ENCODE assay signal across 9 cellular contexts in the genomic region with DNA sequence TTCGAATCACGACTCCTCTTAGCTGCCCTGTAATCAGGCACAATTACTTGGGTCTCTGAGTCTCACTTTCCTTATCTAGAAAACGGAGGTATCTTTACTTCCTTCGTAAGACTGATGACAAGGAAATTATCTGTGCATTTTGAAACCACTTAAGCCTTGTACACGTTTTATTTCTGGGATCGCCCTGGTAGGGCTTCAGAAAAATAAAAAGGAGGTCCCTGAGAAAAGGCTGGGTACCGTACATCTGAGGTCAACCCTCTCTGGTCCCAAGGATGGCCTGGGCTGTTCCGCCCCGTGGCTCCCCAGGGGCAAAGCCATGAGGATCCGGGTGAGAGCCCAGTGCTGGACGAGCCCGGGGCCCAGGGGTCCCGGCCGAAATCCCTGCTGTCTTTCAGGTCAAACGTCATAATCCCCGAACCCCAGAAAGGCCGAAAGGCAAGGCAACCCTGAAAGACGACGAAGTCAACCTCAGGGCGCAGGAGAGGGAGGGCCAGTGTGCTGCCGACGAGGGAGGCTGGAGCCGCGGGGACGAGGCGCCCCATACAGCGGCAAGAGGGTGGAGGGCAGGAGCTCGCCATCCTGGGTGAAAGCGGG. TPM values are rescaled to one million over a fixed set of nuclear protein-coding genes. Genes with fewer than 3 reads are reported as not detected.
A peak's percentile ranks its signal among the peaks of the same experiment; 100 is the strongest.
DNase-seq lines count a peak whose midpoint lies in the region; ATAC-seq and TF ChIP-seq lines count a peak whose summit lies in the region.
"Had no signal": no experiment of that assay in that cellular context is flagged by ENCODE, and none has a peak within 500 bp of the region (broad histone marks: within the 10 kb centered on the region; RNA-seq: fewer than 3 reads in every experiment).

No MANE protein-coding gene starts in this region.

- H3K27me3 ChIP-seq in BLaER1 treated with 17β-estradiol and CSF1 and Interleukin-3, amounts not matched to agents 10 nM and 100 nM, result no peaks in the 10 kb centered on the region
- H3K27me3 ChIP-seq in GM23338 (ENCODE audit: insufficient read depth) (no peaks in the 10 kb centered on the region), skeletal muscle satellite cell (ENCODE audit: control insufficient read depth, insufficient read depth, low read length) (no peaks in the 10 kb centered on the region)

- H3K27ac ChIP-seq in BLaER1 treated with 17β-estradiol and CSF1 and Interleukin-3, amounts not matched to agents 10 nM and 100 nM, result peak overlapping the region; percentile 94 to 99 (median 98)
- peak overlapping the region; percentile 99 for H3K27ac ChIP-seq in GM23338 (ENCODE audit: low read depth)

- H3K9me3 ChIP-seq in BLaER1 treated with 17β-estradiol and CSF1 and Interleukin-3, amounts not matched to agents 10 nM and 100 nM (replicated peaks in 1 of 11), result no peaks in the 10 kb centered on the region
- no peaks in the 10 kb centered on the region for H3K9me3 ChIP-seq in skeletal muscle satellite cell (replicated peaks; ENCODE audit: low read length)

- H3K4me3 Mint-ChIP-seq in GM23338 (peak overlapping the region; percentile 96), T-cell (peak overlapping the region; percentile 97 to 98 (median 98)), glutamatergic neuron (ENCODE audit: unreplicated experiment) (peak overlapping the region; percentile 94)

- H3F3A ChIP-seq in GM23338 (replicated peaks; ENCODE audit: low read depth), result peaks cover 19% of the 10 kb centered on the region

- H3K27me3 Mint-ChIP-seq in GM23338 (ENCODE audit: insufficient read depth, low read depth, poor library complexity) (peaks cover 20% of the 10 kb centered on the region), T-cell (peaks cover 0 to 2% of the 10 kb centered on the region in 2 donors), glutamatergic neuron (ENCODE audit: unreplicated experiment) (peaks cover 22% of the 10 kb centered on the region)

- peak overlapping the region; percentile 71 to 97 (median 90) for H3K4me3 ChIP-seq in BLaER1 treated with 17β-estradiol and CSF1 and Interleukin-3, amounts not matched to agents 10 nM and 100 nM
- H3K4me3 ChIP-seq in GM23338 (peak overlapping the region; percentile 100), skeletal muscle satellite cell (ENCODE audit: low read length) (peak overlapping the region; percentile 93)

- peak overlapping the region; percentile 96 to 99 (median 98) for H3K9ac ChIP-seq in BLaER1 treated with 17β-estradiol and CSF1 and Interleukin-3, amounts not matched to agents 10 nM and 100 nM
- peak overlapping the region; percentile 98 for H3K9ac ChIP-seq in skeletal muscle satellite cell (ENCODE audit: low read depth, low read length)

- peaks cover 43% of the 10 kb centered on the region for H3K79me2 ChIP-seq in GM23338 (replicated peaks; ENCODE audit: insufficient read depth)

- POLR2A ChIA-PET in T-cell (lab: Charles Lee), result interaction anchor here in 1 of 2 donors (0.5 to 2.1 kb wide), 5 partner anchors 10 to 62 kb away, joined by 3 to 16 read pairs (median 8); a partner anchor contains a TSS

- H3K4me1 Mint-ChIP-seq in GM23338 (peaks cover 27% of the 10 kb centered on the region), T-cell (peaks cover 54 to 64% (median 60%) of the 10 kb centered on the region in 3 donors), glutamatergic neuron (ENCODE audit: low read depth, unreplicated experiment) (peaks cover 17% of the 10 kb centered on the region)

- DNase-seq in GM23338 (ENCODE audit: low spot score) (no peak), T-cell (no peak), glutamatergic neuron (peak; percentile 48), Ammon's horn (ENCODE audit: low spot score) (no peak)
- DNase-seq in activated CD4-positive, CD25-positive, alpha-beta regulatory T cell treated with anti-CD3 and anti-CD28 coated beads, Interleukin-2, amount 50 U/mL, for 72 hours, result no peak
- DNase-seq in activated CD4-positive, alpha-beta T cell treated with anti-CD3 and anti-CD28 coated beads for 1 hour, result no peak

- H3K27ac Mint-ChIP-seq in GM23338 (peak overlapping the region; percentile 96), T-cell (peak overlapping the region; percentile 99), glutamatergic neuron (ENCODE audit: unreplicated experiment) (peak overlapping the region; percentile 89)

- peaks cover 51 to 62% (median 54%) of the 10 kb centered on the region in 10 experiments for H3K4me1 ChIP-seq in BLaER1 treated with 17β-estradiol and CSF1 and Interleukin-3, amounts not matched to agents 10 nM and 100 nM
- peaks cover 27% of the 10 kb centered on the region for H3K4me1 ChIP-seq in GM23338 (ENCODE audit: insufficient read depth)
- peaks cover 26% of the 10 kb centered on the region for H3K4me1 ChIP-seq in skeletal muscle satellite cell (ENCODE audit: control insufficient read depth, insufficient read depth, low read length)

- peaks cover 36 to 57% (median 43%) of the 10 kb centered on the region in 11 experiments for H4K20me1 ChIP-seq in BLaER1 treated with 17β-estradiol and CSF1 and Interleukin-3, amounts not matched to agents 10 nM and 100 nM
- H4K20me1 ChIP-seq in GM23338 (replicated peaks; ENCODE audit: insufficient read depth), result peaks cover 36% of the 10 kb centered on the region

- TF ChIP-seq CTCF in GM23338 (conservative IDR thresholded peaks at IDR 0.05; ENCODE audit: low read depth in 2 of 2) (no peak), glutamatergic neuron (IDR thresholded peaks at IDR 0.05; ENCODE audit: partially characterized antibody, unreplicated experiment) (no peak)

- H3K9me2 ChIP-seq in GM23338 (ENCODE audit: insufficient read depth), result no peaks in the 10 kb centered on the region

- CTCF ChIA-PET in T-cell (lab: Charles Lee), result interaction anchor here (1.0 to 2.4 kb wide), 4 partner anchors 19 to 37 kb away, joined by 3 to 15 read pairs (median 4); no protein-coding TSS in a partner anchor

- H3K36me3 ChIP-seq in BLaER1 treated with 17β-estradiol and CSF1 and Interleukin-3, amounts not matched to agents 10 nM and 100 nM, result peaks cover 29 to 36% (median 35%) of the 10 kb centered on the region in 11 experiments
- H3K36me3 ChIP-seq in GM23338 (ENCODE audit: insufficient read depth) (peaks cover 25% of the 10 kb centered on the region), skeletal muscle satellite cell (ENCODE audit: insufficient read depth, low read length) (peaks cover 33% of the 10 kb centered on the region)

- H3K4me2 ChIP-seq in BLaER1 treated with 17β-estradiol and CSF1 and Interleukin-3, amounts not matched to agents 10 nM and 100 nM, result peak overlapping the region; percentile 88 to 98 (median 95)
- H3K4me2 ChIP-seq in GM23338 (peak overlapping the region; percentile 100), skeletal muscle satellite cell (ENCODE audit: low read length) (peak overlapping the region; percentile 92)

- ATAC-seq in GM23338 (peak; percentile 17), T-cell (replicated peaks in 1 of 4) (no peak)

- H3K9me3 Mint-ChIP-seq in GM23338, result peaks cover 7% of the 10 kb centered on the region
- H3K9me3 Mint-ChIP-seq in T-cell, result no peaks in the 10 kb centered on the region
- H3K9me3 Mint-ChIP-seq in glutamatergic neuron (ENCODE audit: unreplicated experiment), result peaks cover 18% of the 10 kb centered on the region

- H3K36me3 Mint-ChIP-seq in GM23338 (ENCODE audit: low read depth) (peaks cover 39% of the 10 kb centered on the region), T-cell (peaks cover 30% of the 10 kb centered on the region), glutamatergic neuron (ENCODE audit: unreplicated experiment) (peaks cover 4% of the 10 kb centered on the region)

- H2AFZ ChIP-seq in GM23338, result peak overlapping the region; percentile 90; the same call in 1 of the 2 replicates

TF ChIP-seq in GM23338, 12 proteins besides CTCF, POLR2A, EP300 and RAD21 (continues in another document):
- TF ChIP-seq ZNF331 (CRISPR knock-in tag; IDR thresholded peaks at IDR 0.05; ENCODE audit: low read depth) (no peak), EZH2 (IDR thresholded peaks at IDR 0.05; ENCODE audit: low read depth, unreplicated experiment) (no peak)
- TF ChIP-seq, protein P1, sequence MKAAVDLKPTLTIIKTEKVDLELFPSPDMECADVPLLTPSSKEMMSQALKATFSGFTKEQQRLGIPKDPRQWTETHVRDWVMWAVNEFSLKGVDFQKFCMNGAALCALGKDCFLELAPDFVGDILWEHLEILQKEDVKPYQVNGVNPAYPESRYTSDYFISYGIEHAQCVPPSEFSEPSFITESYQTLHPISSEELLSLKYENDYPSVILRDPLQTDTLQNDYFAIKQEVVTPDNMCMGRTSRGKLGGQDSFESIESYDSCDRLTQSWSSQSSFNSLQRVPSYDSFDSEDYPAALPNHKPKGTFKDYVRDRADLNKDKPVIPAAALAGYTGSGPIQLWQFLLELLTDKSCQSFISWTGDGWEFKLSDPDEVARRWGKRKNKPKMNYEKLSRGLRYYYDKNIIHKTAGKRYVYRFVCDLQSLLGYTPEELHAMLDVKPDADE (IDR thresholded peaks at IDR 0.05), result no peak

RNA-seq across cellular contexts. Expression of a gene that starts 0.7 kb away (rescaled TPM):
- 213 and 247 TPM in 2 replicates for total RNA-seq in GM23338 (2014; rRNA removed; shearing (Covaris generic))
- 528 and 553 TPM in 2 replicates for polyA plus RNA-seq in GM23338 (2016; fragmentation: Nextera tagmentation; extraction: Ambion mirVana)
- total RNA-seq in T-cell (100 to 1,000 TPM; 410 to 963 (median 434) TPM), glutamatergic neuron (ENCODE audit: unreplicated experiment) (473 TPM)
- 34.0 and 41.9 TPM in 2 replicates for total RNA-seq in skeletal muscle satellite cell (2012; rRNA removed)

RNA-seq across cellular contexts. Expression of a gene that starts 23.3 kb away (rescaled TPM):
- 25.7 and 54.0 TPM in 2 replicates for total RNA-seq in GM23338 (2014; rRNA removed; shearing (Covaris generic))
- 53.1 and 56.7 TPM in 2 replicates for polyA plus RNA-seq in GM23338 (2016; fragmentation: Nextera tagmentation; extraction: Ambion mirVana)
- 10 to 100 TPM; 16.1 to 40.3 (median 33.4) TPM for total RNA-seq in T-cell
- 0.71 TPM for total RNA-seq in glutamatergic neuron (ENCODE audit: unreplicated experiment)
- 51.5 and 71.2 TPM in 2 replicates for total RNA-seq in skeletal muscle satellite cell (2012; rRNA removed)

RNA-seq across cellular contexts. Expression of a gene that starts 29.4 kb away (rescaled TPM):
- 1.3 and 1.4 TPM in 2 replicates for total RNA-seq in GM23338 (2014; rRNA removed; shearing (Covaris generic))
- polyA plus RNA-seq in GM23338 (2016; fragmentation: Nextera tagmentation; extraction: Ambion mirVana), result 0.91 and 1.4 TPM in 2 replicates
- 1 to 10 TPM in 4 of 5 donors, under 1 TPM in 1; 0.42 to 1.2 (median 1.1) TPM for total RNA-seq in T-cell
- total RNA-seq in glutamatergic neuron (ENCODE audit: unreplicated experiment), result 0.61 TPM
- 0.25 and 0.66 TPM in 2 replicates for total RNA-seq in skeletal muscle satellite cell (2012; rRNA removed)

RNA-seq across cellular contexts. Expression of a gene that starts 34.7 kb away (rescaled TPM):
- 1.1 and 1.3 TPM in 2 replicates for total RNA-seq in GM23338 (2014; rRNA removed; shearing (Covaris generic))
- polyA plus RNA-seq in GM23338 (2016; fragmentation: Nextera tagmentation; extraction: Ambion mirVana), result 0.54 and 0.81 TPM in 2 replicates
- under 1 TPM in 3 of 5 donors, not detected in 2; 0.03 to 0.09 (median 0.09) TPM for total RNA-seq in T-cell
- 0.10 TPM for total RNA-seq in glutamatergic neuron (ENCODE audit: unreplicated experiment)
- total RNA-seq in skeletal muscle satellite cell (2012; rRNA removed), result 1.5 and 5.9 TPM in 2 replicates
- total RNA-seq: renal cortical epithelial cell had no signal

RNA-seq across cellular contexts. Expression of a gene that starts 37.7 kb away (rescaled TPM):
- total RNA-seq in GM23338 (2014; rRNA removed; shearing (Covaris generic)), result not detected in 2 replicates
- polyA plus RNA-seq in GM23338 (2016; fragmentation: Nextera tagmentation; extraction: Ambion mirVana), result 1.8 and 3.0 TPM in 2 replicates
- not detected for total RNA-seq in T-cell
- not detected for total RNA-seq in glutamatergic neuron (ENCODE audit: unreplicated experiment)
- total RNA-seq in skeletal muscle satellite cell (2012; rRNA removed), result not detected in 2 replicates
- total RNA-seq: renal cortical epithelial cell had no signal

Comparison
In these comparisons a context has a peak if more than half of its experiments do, and no peak if none do; other contexts are left out.
1. RNA of a gene that starts 23.3 kb away (total RNA-seq): 25.7 to 54.0 TPM in GM23338 and 16.1 to 40.3 TPM in T-cell; 0.71 TPM in glutamatergic neuron (single experiment); every median in the first group is over 10 times any median in the second.
2. Peak in every context shown above with its lines, with median percentiles within 50 percentile points of each other: H3K4me2 ChIP-seq, H3K4me3 ChIP-seq, H3K27ac Mint-ChIP-seq and H3K4me3 Mint-ChIP-seq.